Comparison of ENCODE assay signal across 20 cellular contexts in genomic region chr6:164693934-164694333, GRCh38.
DNase-seq lines count a peak whose midpoint lies in the region; ATAC-seq and TF ChIP-seq lines count a peak whose summit lies in the region.
"Had no signal": no experiment of that assay in that cellular context is flagged by ENCODE, and none has a peak within 500 bp of the region (broad histone marks: within the 10 kb centered on the region; RNA-seq: fewer than 3 reads in every experiment).

No MANE protein-coding gene starts in this region.

- H4K20me1 ChIP-seq in GM23338 (replicated peaks; ENCODE audit: insufficient read depth) = no peaks in the 10 kb centered on the region
- H4K20me1 ChIP-seq: BLaER1 had no signal

- H3K27ac ChIP-seq in GM23338 (ENCODE audit: low read depth) (peak overlapping the region; percentile 33; the same call in 1 of the 2 replicates), colonic mucosa (no peak overlapping the region), body of pancreas (no peak overlapping the region), foreskin keratinocyte (no peak overlapping the region)
- H3K27ac ChIP-seq: adrenal gland, BLaER1, pancreas, SK-N-MC, spleen had no signal

- no peaks in the 10 kb centered on the region for H3K9me3 Mint-ChIP-seq in GM23338
- H3K9me3 Mint-ChIP-seq in nephron progenitor cell = no peaks in the 10 kb centered on the region

- no peak overlapping the region for H3K9ac ChIP-seq in colonic mucosa (ENCODE audit: low read depth in 2 of 2, low read length in 2 of 2)
- H3K9ac ChIP-seq: BLaER1 had no signal

- no peaks in the 10 kb centered on the region for H3K9me3 ChIP-seq in neuron (ENCODE audit: low read length)
- no peaks in the 10 kb centered on the region for H3K9me3 ChIP-seq in colonic mucosa
- no peaks in the 10 kb centered on the region for H3K9me3 ChIP-seq in body of pancreas
- H3K9me3 ChIP-seq: adrenal gland, BLaER1, pancreas had no signal

- H3K9me2 ChIP-seq in GM23338 (ENCODE audit: insufficient read depth) = 0 out of 2 replicates have a peak, but pooled peaks cover 5% of the 10 kb centered on the region

- DNase-seq in GM23338 (ENCODE audit: low spot score) (peak; percentile 27), RPMI7951 (ENCODE audit: low read depth) (peak; percentile 30), foreskin melanocyte (peak; percentile 81), colonic mucosa (no peak), body of pancreas (no peak), nephron progenitor cell (no peak), foreskin keratinocyte (no peak)
- DNase-seq: activated CD4-positive, alpha-beta T cell treated with anti-CD3 and anti-CD28 coated beads, Interleukin-2, amount 50 U/mL, for 48 hours; adrenal gland; DMS79; IMR-90; NCI-H510A; pancreas; spleen; stimulated activated naive CD4-positive, alpha-beta T cell had no signal

- H3K27me3 Mint-ChIP-seq in GM23338 (ENCODE audit: insufficient read depth, low read depth, poor library complexity) (no peaks in the 10 kb centered on the region), nephron progenitor cell (ENCODE audit: low read depth, poor library complexity) (peaks cover 4% of the 10 kb centered on the region)
- H3K27me3 Mint-ChIP-seq: memory B cell had no signal

- H3K27me3 ChIP-seq in GM23338 (ENCODE audit: insufficient read depth) (no peaks in the 10 kb centered on the region), neuron (ENCODE audit: insufficient read depth, low read length) (no peaks in the 10 kb centered on the region), colonic mucosa (no peaks in the 10 kb centered on the region), body of pancreas (no peaks in the 10 kb centered on the region), foreskin keratinocyte (no peaks in the 10 kb centered on the region)
- H3K27me3 ChIP-seq: adrenal gland, BLaER1, pancreas, spleen had no signal

- TF ChIP-seq CTCF in GM23338 (conservative IDR thresholded peaks at IDR 0.05; ENCODE audit: low read depth in 2 of 2) = no peak
- TF ChIP-seq CTCF in colonic mucosa (IDR thresholded peaks at IDR 0.05) = no peak
- TF ChIP-seq CTCF in body of pancreas (IDR thresholded peaks at IDR 0.05) = no peak
- no peak for TF ChIP-seq CTCF in nephron progenitor cell (IDR thresholded peaks at IDR 0.05)
- no peak for TF ChIP-seq CTCF in foreskin keratinocyte (conservative IDR thresholded peaks at IDR 0.05)

- H3K4me3 Mint-ChIP-seq in GM23338 = peak overlapping the region; percentile 21; the same call in 1 of the 3 replicates
- H3K4me3 Mint-ChIP-seq in nephron progenitor cell = no peak overlapping the region
- H3K4me3 Mint-ChIP-seq: activated T-helper 1 cell treated with anti-CD3 and anti-CD28 coated beads, Interleukin-12 subunit alpha, Interleukin-12 subunit beta, Interleukin-2, Interleukin-4 antibody, amounts not matched to agents 30 ng/mL and 10 ng/mL and 1 ng/mL, durations not matched to agents 14 hours and 24 hours and 36 hours; memory B cell had no signal

- no peak overlapping the region for H2AFZ ChIP-seq in GM23338
- no peak overlapping the region for H2AFZ ChIP-seq in neuron (ENCODE audit: low read depth, low read length)

- H3K4me3 ChIP-seq in GM23338 (peak overlapping the region; percentile 25; the same call in 1 of the 2 replicates), neuron (ENCODE audit: low read length) (peak overlapping the region; percentile 7), colonic mucosa (no peak overlapping the region), body of pancreas (no peak overlapping the region)
- H3K4me3 ChIP-seq: adrenal gland, BLaER1, pancreas, SK-N-MC, spleen had no signal

- H3K4me1 Mint-ChIP-seq in GM23338 (peaks cover 36% of the 10 kb centered on the region), nephron progenitor cell (no peaks in the 10 kb centered on the region)
- H3K4me1 Mint-ChIP-seq: memory B cell had no signal

- H3K27ac Mint-ChIP-seq in GM23338 (peak overlapping the region; percentile 66), nephron progenitor cell (no peak overlapping the region)
- H3K27ac Mint-ChIP-seq: activated T-helper 1 cell treated with anti-CD3 and anti-CD28 coated beads, Interleukin-12 subunit alpha, Interleukin-12 subunit beta, Interleukin-2, Interleukin-4 antibody, amounts not matched to agents 30 ng/mL and 10 ng/mL and 1 ng/mL, durations not matched to agents 14 hours and 24 hours and 36 hours; memory B cell had no signal

- H3K79me2 ChIP-seq in GM23338 (replicated peaks; ENCODE audit: insufficient read depth) = no peaks in the 10 kb centered on the region

- no peaks in the 10 kb centered on the region for H3F3A ChIP-seq in GM23338 (replicated peaks; ENCODE audit: low read depth)

- ATAC-seq in GM23338 (peak; percentile 90), body of pancreas (no peak), foreskin keratinocyte (no peak)
- ATAC-seq: pancreas had no signal

- WGBS in body of pancreas, 2 donors = 19 to 28% methylated on average over 4 of the region's 4 CpGs

- TF ChIP-seq POLR2A in body of pancreas (IDR thresholded peaks at IDR 0.05) = no peak

- H3K4me1 ChIP-seq in GM23338 (ENCODE audit: insufficient read depth) = peaks cover 49% of the 10 kb centered on the region
- peaks cover 47% of the 10 kb centered on the region for H3K4me1 ChIP-seq in neuron (ENCODE audit: insufficient read depth, low read length)
- no peaks in the 10 kb centered on the region for H3K4me1 ChIP-seq in colonic mucosa
- no peaks in the 10 kb centered on the region for H3K4me1 ChIP-seq in body of pancreas
- no peaks in the 10 kb centered on the region for H3K4me1 ChIP-seq in foreskin keratinocyte
- H3K4me1 ChIP-seq: adrenal gland, pancreas, spleen had no signal

- intact Hi-C loops in colonic mucosa (cut with DNase I) = no loop called here
- intact Hi-C loops in body of pancreas (cut with DNase I) = no loop called here

- peak overlapping the region; percentile 65 for H3K4me2 ChIP-seq in GM23338
- H3K4me2 ChIP-seq: BLaER1 had no signal

- H3K36me3 Mint-ChIP-seq in GM23338 (ENCODE audit: low read depth) (peaks cover 3% of the 10 kb centered on the region; the same call in 2 of the 3 replicates), nephron progenitor cell (ENCODE audit: low read depth) (no peaks in the 10 kb centered on the region)
- H3K36me3 Mint-ChIP-seq: memory B cell had no signal

- H3K36me3 ChIP-seq in GM23338 (ENCODE audit: insufficient read depth) (no peaks in the 10 kb centered on the region), neuron (ENCODE audit: insufficient read depth, low read length) (no peaks in the 10 kb centered on the region), colonic mucosa (no peaks in the 10 kb centered on the region), body of pancreas (replicated peaks in 1 of 2; ENCODE audit: insufficient read depth in 1 of 2, low read depth in 2 of 2) (no peaks in the 10 kb centered on the region)
- H3K36me3 ChIP-seq: adrenal gland, BLaER1, pancreas, spleen had no signal

TF ChIP-seq in GM23338, 12 proteins besides CTCF, POLR2A, EP300 and RAD21 (continues in another document):
- peak; percentile 52; the same call in 1 of the 2 replicates for TF ChIP-seq NANOG (IDR thresholded peaks at IDR 0.05; ENCODE audit: borderline replicate concordance)
- no peak for TF ChIP-seq CREB1 (CRISPR knock-in tag; IDR thresholded peaks at IDR 0.05; ENCODE audit: low read depth)
- no peak for TF ChIP-seq POLR2AphosphoS5 (IDR thresholded peaks at IDR 0.05; ENCODE audit: low read depth)
- TF ChIP-seq EZH2phosphoT487 (IDR thresholded peaks at IDR 0.05; ENCODE audit: unreplicated experiment) = no peak

Comparison
In these comparisons a context has a peak if more than half of its experiments do, and no peak if none do; other contexts are left out.
1. DNase-seq: peak in GM23338 (single experiment), RPMI7951 (single experiment) and foreskin melanocyte (single experiment); none in colonic mucosa (single experiment), body of pancreas (0 of 4), nephron progenitor cell (single experiment) and foreskin keratinocyte (0 of 2).
2. H3K4me3 ChIP-seq: peak in GM23338 (single experiment) and neuron (single experiment); none in colonic mucosa (single experiment) and body of pancreas (0 of 2).